ENCODE assay signal across 8 cellular contexts in the genomic region with DNA sequence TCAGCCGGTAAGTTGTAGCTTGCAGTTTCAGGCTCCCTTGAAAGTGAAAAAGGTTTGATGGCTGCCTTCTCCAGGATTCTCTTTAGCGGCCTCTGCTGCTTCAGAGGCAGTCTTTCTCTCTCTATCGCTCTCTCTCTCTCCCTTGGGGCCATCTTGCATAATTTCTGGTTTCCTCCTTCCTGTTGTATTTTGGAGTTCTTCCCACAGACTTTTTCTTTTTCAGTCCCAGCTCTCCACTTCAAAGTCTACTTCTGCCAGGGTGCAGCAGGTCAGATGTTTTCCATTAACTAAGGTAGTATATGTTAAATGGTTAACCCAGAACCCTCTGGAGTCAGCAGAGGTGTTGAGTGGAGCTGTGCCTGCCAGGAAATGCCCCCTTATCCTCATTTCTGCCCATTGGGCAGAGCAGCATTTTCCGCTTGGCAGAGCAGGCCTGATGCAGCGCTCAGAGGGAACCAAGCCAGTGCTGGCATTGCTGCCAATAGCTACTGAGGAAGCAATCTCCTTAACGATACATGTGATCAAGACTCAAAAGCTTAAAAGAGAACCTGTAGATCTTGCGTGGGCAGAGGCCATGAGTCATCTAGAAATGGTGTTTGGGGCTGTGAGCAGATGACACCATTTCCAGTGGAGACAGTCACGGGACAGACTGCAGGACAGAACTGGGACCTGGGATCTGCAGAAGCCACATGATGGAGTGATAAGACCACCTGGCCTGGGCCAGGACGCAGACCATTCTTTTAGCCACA. TPM values are rescaled to one million over a fixed set of nuclear protein-coding genes. Genes with fewer than 3 reads are reported as not detected.
DNase-seq lines count a peak whose midpoint lies in the region; ATAC-seq, FAIRE-seq and TF ChIP-seq lines count a peak whose summit lies in the region.

No MANE protein-coding gene starts in this region.

- no peak for TF ChIP-seq CTCF in activated CD8-positive, alpha-beta T cell treated with anti-CD3 and anti-CD28 coated beads for 36 hours (IDR thresholded peaks at IDR 0.05)
- TF ChIP-seq CTCF in H9 (conservative IDR thresholded peaks at IDR 0.05): peak; percentile 26; the same call in 1 of the 3 replicates
- peak in 2 of 3 experiments; percentile 15 to 33; a peak in 1 of 6 replicates for TF ChIP-seq CTCF in K562 (IDR thresholded peaks at IDR 0.05 in 2 of 3, conservative IDR thresholded peaks at IDR 0.05 in 1 of 3; ENCODE audit: insufficient read depth in 2 of 3, low read depth in 1 of 3, low read length in 3 of 3)

- no peak for TF ChIP-seq EP300 in K562 (IDR thresholded peaks at IDR 0.05; ENCODE audit: low read length)

- no peaks in the 10 kb centered on the region for H4K20me1 ChIP-seq in H9 (ENCODE audit: control insufficient read depth, insufficient read depth, insufficient read length)
- no peaks in the 10 kb centered on the region for H4K20me1 ChIP-seq in K562 (replicated peaks; ENCODE audit: control insufficient read depth, insufficient read depth, low read length)

- H2BK120ac ChIP-seq in H9 (ENCODE audit: low read depth, low read length, poor library complexity, severe bottlenecking): no peak overlapping the region

- H2AFZ ChIP-seq in H9 (ENCODE audit: low read length) (no peak overlapping the region), K562 (ENCODE audit: low read depth, low read length) (peak overlapping the region; percentile 38; the same call in 1 of the 2 replicates)

- H3K18ac ChIP-seq in H9 (ENCODE audit: insufficient read length, low read depth, low read length): no peak overlapping the region

- no peak overlapping the region for H2BK12ac ChIP-seq in H9 (ENCODE audit: insufficient read length, low read depth, low read length)

- H4K91ac ChIP-seq in H9 (ENCODE audit: insufficient read length, low read depth, low read length): no peak overlapping the region

- no peak overlapping the region for H4K5ac ChIP-seq in H9 (ENCODE audit: insufficient read length, low read depth, low read length)

- H3K9ac ChIP-seq in H9 (ENCODE audit: extremely low read depth, insufficient read length, low read length): no peak overlapping the region
- no peak overlapping the region for H3K9ac ChIP-seq in K562 (ENCODE audit: insufficient read depth in 1 of 2, low read depth in 2 of 2, low read length in 2 of 2)

- H3K4me1 ChIP-seq in H9 (ENCODE audit: insufficient read depth, low read length) (no peaks in the 10 kb centered on the region), K562 (replicated peaks in 1 of 2; ENCODE audit: control insufficient read depth in 2 of 2, insufficient read depth in 2 of 2, low read length in 2 of 2) (peaks cover 0 to 8% of the 10 kb centered on the region in 2 experiments; a peak in 4 of 5 replicates)

- no peaks in the 10 kb centered on the region for H3K36me3 Mint-ChIP-seq in activated CD8-positive, alpha-beta T cell treated with anti-CD3 and anti-CD28 coated beads for 36 hours (ENCODE audit: low read depth)
- H3K36me3 Mint-ChIP-seq in activated CD8-positive, alpha-beta T cell treated with anti-CD3 and anti-CD28 coated beads, Interleukin-2, amount 10 ng/mL, durations not matched to agents 7 days and 5 days (ENCODE audit: low read depth): no peaks in the 10 kb centered on the region
- no peaks in the 10 kb centered on the region for H3K36me3 Mint-ChIP-seq in H9 (ENCODE audit: insufficient read depth in 1 of 3, low read depth in 3 of 3)

- TF ChIP-seq RAD21 in K562 (CRISPR knock-in tag; conservative IDR thresholded peaks at IDR 0.05 in 1 of 2, IDR thresholded peaks at IDR 0.05 in 1 of 2): peak in 1 of 2 experiments; percentile 22; a peak in 1 of 4 replicates

- H3K27ac ChIP-seq in H9 (ENCODE audit: insufficient read length, low read depth, low read length): no peak overlapping the region
- H3K27ac ChIP-seq in K562 (ENCODE audit: extremely low read depth, low read depth, low read length): no peak overlapping the region

- no peaks in the 10 kb centered on the region for H3K27me3 ChIP-seq in H9 (ENCODE audit: insufficient read depth, low read length)
- H3K27me3 ChIP-seq in K562 (ENCODE audit: control insufficient read depth in 2 of 2, insufficient read depth in 2 of 2, low read length in 2 of 2): peaks cover 1 to 14% of the 10 kb centered on the region in 2 experiments; a peak in 3 of 5 replicates

- peaks cover 2% of the 10 kb centered on the region for H3K27me3 Mint-ChIP-seq in activated CD8-positive, alpha-beta T cell treated with anti-CD3 and anti-CD28 coated beads for 36 hours
- H3K27me3 Mint-ChIP-seq in activated CD8-positive, alpha-beta T cell treated with anti-CD3 and anti-CD28 coated beads, Interleukin-2, amount 10 ng/mL, durations not matched to agents 7 days and 5 days (ENCODE audit: low read depth): peaks cover 18% of the 10 kb centered on the region
- peaks cover 2% of the 10 kb centered on the region; the same call in 1 of the 2 replicates for H3K27me3 Mint-ChIP-seq in H9 (ENCODE audit: low read depth)

- no peak overlapping the region for H3K56ac ChIP-seq in H9 (ENCODE audit: insufficient read length, low read depth, low read length)

- no peaks in the 10 kb centered on the region for H3K9me3 ChIP-seq in H9 (ENCODE audit: control insufficient read depth, low read depth, low read length)
- no peaks in the 10 kb centered on the region for H3K9me3 ChIP-seq in K562 (replicated peaks; ENCODE audit: control insufficient read depth, insufficient read depth, low read depth, low read length)

- H2BK15ac ChIP-seq in H9 (ENCODE audit: low read depth, low read length): no peak overlapping the region

- H3K4me2 ChIP-seq in H9 (ENCODE audit: insufficient read depth, insufficient read length, low read length) (no peak overlapping the region), K562 (ENCODE audit: insufficient read depth, low read length) (no peak overlapping the region)

- CTCF ChIA-PET in activated CD8-positive, alpha-beta T cell treated with anti-CD3 and anti-CD28 coated beads for 36 hours (lab: Charles Lee): interaction anchor here (1.1 kb wide), 1 partner anchor 89 kb away, joined by 4 read pairs; no protein-coding TSS in a partner anchor
- CTCF ChIA-PET in activated CD8-positive, alpha-beta T cell treated with anti-CD3 and anti-CD28 coated beads, Interleukin-2, amount 10 ng/mL, durations not matched to agents 7 days and 5 days (lab: Charles Lee): interaction anchor here (0.6 to 1.1 kb wide), 3 partner anchors 12 to 144 kb away, joined by 3 to 4 read pairs (median 3); no protein-coding TSS in a partner anchor
- CTCF ChIA-PET in K562 (lab: Yijun Ruan, JAX; ENCODE audit: low intra/inter-chr PET ratio): no interaction called here

- no TSS peak for BruUV-seq in K562 (replicated peaks; lab: Mats Ljungman, UMichigan)

- H2AK5ac ChIP-seq in H9 (ENCODE audit: insufficient read length, low read length): no peak overlapping the region

- H3K9me3 Mint-ChIP-seq in activated CD8-positive, alpha-beta T cell treated with anti-CD3 and anti-CD28 coated beads for 36 hours: no peaks in the 10 kb centered on the region
- H3K9me3 Mint-ChIP-seq in activated CD8-positive, alpha-beta T cell treated with anti-CD3 and anti-CD28 coated beads, Interleukin-2, amount 10 ng/mL, durations not matched to agents 7 days and 5 days (ENCODE audit: insufficient read depth): no peaks in the 10 kb centered on the region
- no peaks in the 10 kb centered on the region for H3K9me3 Mint-ChIP-seq in H9

- POLR2A ChIA-PET in activated CD8-positive, alpha-beta T cell treated with anti-CD3 and anti-CD28 coated beads for 36 hours (lab: Charles Lee): no interaction called here
- POLR2A ChIA-PET in activated CD8-positive, alpha-beta T cell treated with anti-CD3 and anti-CD28 coated beads, Interleukin-2, amount 10 ng/mL, durations not matched to agents 7 days and 5 days (lab: Charles Lee): interaction anchor here (0.5 kb wide), 1 partner anchor 31 kb away, joined by 3 read pairs; no protein-coding TSS in a partner anchor
- POLR2A ChIA-PET in K562 (lab: Yijun Ruan, JAX): no interaction called here

- H3K27ac Mint-ChIP-seq in activated CD8-positive, alpha-beta T cell treated with anti-CD3 and anti-CD28 coated beads for 36 hours: no peak overlapping the region
- H3K27ac Mint-ChIP-seq in activated CD8-positive, alpha-beta T cell treated with anti-CD3 and anti-CD28 coated beads, Interleukin-2, amount 10 ng/mL, durations not matched to agents 7 days and 5 days: no peak overlapping the region
- no peak overlapping the region for H3K27ac Mint-ChIP-seq in H9

- H3T11ph ChIP-seq in H9 (ENCODE audit: low read length): no peak overlapping the region

- H4K8ac ChIP-seq in H9 (replicated peaks; ENCODE audit: insufficient read length, low read depth, low read length): no peak overlapping the region

- no peak overlapping the region for H3K4me3 ChIP-seq in K562

- peak; percentile 51 for ATAC-seq in activated CD8-positive, alpha-beta T cell treated with anti-CD3 and anti-CD28 coated beads for 36 hours
- no peak for ATAC-seq in activated CD8-positive, alpha-beta T cell treated with anti-CD3 and anti-CD28 coated beads, Interleukin-2, amount 10 ng/mL, durations not matched to agents 7 days and 5 days
- ATAC-seq in K562: peak; percentile 67

- no peaks in the 10 kb centered on the region for H3K9me1 ChIP-seq in K562 (ENCODE audit: control insufficient read depth, insufficient read depth, low read length)

- no peaks in the 10 kb centered on the region for H3K23me2 ChIP-seq in H9 (ENCODE audit: insufficient read length, low read depth, low read length, poor library complexity, severe bottlenecking)

- H3K36me3 ChIP-seq in K562 (ENCODE audit: control insufficient read depth, insufficient read depth, low read length): no peaks in the 10 kb centered on the region

- no peak overlapping the region for H3K14ac ChIP-seq in H9 (ENCODE audit: insufficient read depth, low read length)

- no peak for TF ChIP-seq POLR2A in K562 (conservative IDR thresholded peaks at IDR 0.05)

- no peak overlapping the region for H2BK20ac ChIP-seq in H9 (ENCODE audit: low read depth, low read length, poor library complexity, severe bottlenecking)

- H3K79me1 ChIP-seq in H9 (ENCODE audit: insufficient read depth, low read depth, low read length, poor library complexity, severe bottlenecking): no peaks in the 10 kb centered on the region

- peaks cover 6% of the 10 kb centered on the region for H3K4me1 Mint-ChIP-seq in activated CD8-positive, alpha-beta T cell treated with anti-CD3 and anti-CD28 coated beads for 36 hours (ENCODE audit: low read depth)
- H3K4me1 Mint-ChIP-seq in activated CD8-positive, alpha-beta T cell treated with anti-CD3 and anti-CD28 coated beads, Interleukin-2, amount 10 ng/mL, durations not matched to agents 7 days and 5 days (ENCODE audit: low read depth): peaks cover 4% of the 10 kb centered on the region
- peaks cover 18 to 30% of the 10 kb centered on the region in 2 experiments for H3K4me1 Mint-ChIP-seq in H9

- no peak for FAIRE-seq in K562 (lab: Jason Lieb, UNC)

- H3K4ac ChIP-seq in H9 (ENCODE audit: low read depth, low read length): no peak overlapping the region

- H3K4me3 Mint-ChIP-seq in activated CD8-positive, alpha-beta T cell treated with anti-CD3 and anti-CD28 coated beads for 36 hours: no peak overlapping the region
- H3K4me3 Mint-ChIP-seq in activated CD8-positive, alpha-beta T cell treated with anti-CD3 and anti-CD28 coated beads, Interleukin-2, amount 10 ng/mL, durations not matched to agents 7 days and 5 days: no peak overlapping the region
- no peak overlapping the region for H3K4me3 Mint-ChIP-seq in H9

- intact Hi-C loops in activated CD8-positive, alpha-beta T cell treated with anti-CD3 and anti-CD28 coated beads for 36 hours (cut with micrococcal nuclease): no loop called here
- intact Hi-C loops in K562 (cut with micrococcal nuclease): loop anchor here (5.0 kb wide), 1 partner anchor 70 kb away; no protein-coding TSS in a partner anchor

- H2BK5ac ChIP-seq in H9 (ENCODE audit: insufficient read length, low read length): no peak overlapping the region

- no peak overlapping the region for H3K23ac ChIP-seq in H9 (ENCODE audit: insufficient read length, low read depth, low read length)

- H3K79me2 ChIP-seq in H9 (ENCODE audit: insufficient read depth, low read length): no peaks in the 10 kb centered on the region
- no peaks in the 10 kb centered on the region for H3K79me2 ChIP-seq in K562 (ENCODE audit: control insufficient read depth, insufficient read depth, low read length)

- WGBS in H9 (ENCODE audit: extremely low coverage, insufficient read length, low lambda C conversion rate): no CpG with 5 or more reads among the region's 9 CpGs
- 24% methylated on average over 9 of the region's 9 CpGs for WGBS in K562 (ENCODE audit: insufficient coverage, low coverage, missing lambda C conversion rate)

- in situ Hi-C loops in K562 (cut with MboI): no loop called here

- peak; percentile 67 for DNase-seq in activated CD8-positive, alpha-beta T cell treated with anti-CD3 and anti-CD28 coated beads for 36 hours
- no peak for DNase-seq in activated CD8-positive, alpha-beta T cell treated with anti-CD3 and anti-CD28 coated beads, Interleukin-2, amount 10 ng/mL, durations not matched to agents 7 days and 5 days
- DNase-seq in H9 (no peak), NAMALWA (ENCODE audit: low spot score) (peak; percentile 54), K562 (ENCODE audit: extremely low read depth in 1 of 4, low spot score in 3 of 4) (peak; percentile 22 to 65 (median 30)), kidney glomerular epithelial cell (lab: John Stamatoyannopoulos, UW) (peak; percentile 98), 8988T (no peak)
- peak; percentile 38 for DNase-seq in stimulated activated CD4-positive, alpha-beta T cell treated with anti-CD3 and anti-CD28 coated beads, Interleukin-4, amount 100 ng/mL, for 1 hour

RNA-seq across cellular contexts. Expression of a gene that starts 20.8 kb away (rescaled TPM):
- 100 to 1,000 TPM; 142 to 143 TPM for total RNA-seq in activated CD8-positive, alpha-beta T cell treated with anti-CD3 and anti-CD28 coated beads for 36 hours
- total RNA-seq in activated CD8-positive, alpha-beta T cell treated with anti-CD3 and anti-CD28 coated beads, Interleukin-2, amount 10 ng/mL, durations not matched to agents 7 days and 5 days: 100 to 1,000 TPM; 192 TPM
- total RNA-seq in H9 (2021) (127 and 128 TPM in 2 replicates), K562 (2014; rRNA removed) (65.0 and 71.6 TPM in 2 replicates), K562 (2014; rRNA removed; fragmentation: Illumina TruSeq; extraction: Trizol) (195 and 198 TPM in 2 replicates), K562 (2015; rRNA removed; fragmentation: Illumina TruSeq; extraction: Trizol) (230 and 236 TPM in 2 replicates), K562 (2021) (52.4 and 55.8 TPM in 2 replicates)
- total RNA-seq in K562 (2011; cell fraction: chromatin; rRNA removed; ENCODE audit: low replicate concordance): 11.4 and 13.4 TPM in 2 replicates
- 17.2 and 21.8 TPM in 2 replicates for total RNA-seq in K562 (2011; cell fraction: nucleolus; rRNA removed)
- 17.8 and 26.2 TPM in 2 replicates for total RNA-seq in K562 (2011; cell fraction: nucleoplasm; rRNA removed)
- polyA plus RNA-seq in K562 (2011; rRNA removed) (134 and 135 TPM in 2 replicates), K562 (2014; fragmentation: Illumina TruSeq; extraction: Trizol) (159 and 194 TPM in 2 replicates), K562 (2014; fragmentation: Nextera tagmentation; extraction: Ambion mirVana) (100 to 1,000 TPM; 406 to 443 TPM), K562 (2014; rRNA removed) (186 and 194 TPM in 2 replicates)
- polyA plus RNA-seq in K562 (2011; cell fraction: cytosol; rRNA removed): 42.1 and 73.6 TPM in 2 replicates
- 21.9 and 37.3 TPM in 2 replicates for polyA plus RNA-seq in K562 (2011; cell fraction: nucleus; rRNA removed)
- polyA plus RNA-seq in K562 (2012): 85.6 and 165 TPM in 2 replicates
- polyA minus RNA-seq in K562 (2011; rRNA and poly(A)+ RNA removed): 36.8 and 42.2 TPM in 2 replicates
- 12.3 and 16.1 TPM in 2 replicates for polyA minus RNA-seq in K562 (2011; cell fraction: cytosol; rRNA and poly(A)+ RNA removed)
- polyA minus RNA-seq in K562 (2011; cell fraction: nucleus; rRNA and poly(A)+ RNA removed): 14.5 and 23.5 TPM in 2 replicates

RNA-seq across cellular contexts. Expression of a gene that starts 20.9 kb away (rescaled TPM):
- total RNA-seq in activated CD8-positive, alpha-beta T cell treated with anti-CD3 and anti-CD28 coated beads for 36 hours: 10 to 100 TPM in 1 of 2 experiments, 1 to 10 TPM in 1; 9.6 to 11.5 TPM
- total RNA-seq in activated CD8-positive, alpha-beta T cell treated with anti-CD3 and anti-CD28 coated beads, Interleukin-2, amount 10 ng/mL, durations not matched to agents 7 days and 5 days: 1 to 10 TPM; 5.8 to 6.6 TPM
- total RNA-seq in H9 (2021) (5.7 and 7.7 TPM in 2 replicates), K562 (2014; rRNA removed) (4.8 and 8.9 TPM in 2 replicates), K562 (2014; rRNA removed; fragmentation: Illumina TruSeq; extraction: Trizol) (12.0 and 15.6 TPM in 2 replicates), K562 (2015; rRNA removed; fragmentation: Illumina TruSeq; extraction: Trizol) (11.7 and 14.5 TPM in 2 replicates), K562 (2021) (8.6 and 8.7 TPM in 2 replicates)
- total RNA-seq in K562 (2011; cell fraction: chromatin; rRNA removed; ENCODE audit: low replicate concordance): 4.1 and 6.2 TPM in 2 replicates
- total RNA-seq in K562 (2011; cell fraction: nucleolus; rRNA removed): 2.3 and 3.3 TPM in 2 replicates
- 4.6 and 5.0 TPM in 2 replicates for total RNA-seq in K562 (2011; cell fraction: nucleoplasm; rRNA removed)
- polyA plus RNA-seq in K562 (2011; rRNA removed) (12.4 and 15.7 TPM in 2 replicates), K562 (2014; fragmentation: Illumina TruSeq; extraction: Trizol) (15.1 and 15.2 TPM in 2 replicates), K562 (2014; fragmentation: Nextera tagmentation; extraction: Ambion mirVana) (10 to 100 TPM; 26.1 to 26.2 TPM), K562 (2014; rRNA removed) (13.4 and 14.4 TPM in 2 replicates)
- polyA plus RNA-seq in K562 (2011; cell fraction: cytosol; rRNA removed): 3.1 and 5.8 TPM in 2 replicates
- 6.5 and 8.1 TPM in 2 replicates for polyA plus RNA-seq in K562 (2011; cell fraction: nucleus; rRNA removed)
- polyA plus RNA-seq in K562 (2012): 6.5 and 19.3 TPM in 2 replicates
- 4.4 and 6.0 TPM in 2 replicates for polyA minus RNA-seq in K562 (2011; rRNA and poly(A)+ RNA removed)
- polyA minus RNA-seq in K562 (2011; cell fraction: cytosol; rRNA and poly(A)+ RNA removed): 1.4 and 3.0 TPM in 2 replicates
- 3.0 and 4.1 TPM in 2 replicates for polyA minus RNA-seq in K562 (2011; cell fraction: nucleus; rRNA and poly(A)+ RNA removed)

RNA-seq across cellular contexts. Expression of a gene that starts 44.1 kb away (rescaled TPM):
- not detected for total RNA-seq in activated CD8-positive, alpha-beta T cell treated with anti-CD3 and anti-CD28 coated beads for 36 hours
- not detected for total RNA-seq in activated CD8-positive, alpha-beta T cell treated with anti-CD3 and anti-CD28 coated beads, Interleukin-2, amount 10 ng/mL, durations not matched to agents 7 days and 5 days
- total RNA-seq in H9 (2021) (4.2 and 4.8 TPM in 2 replicates), K562 (2014; rRNA removed) (0.14 and 0.16 TPM in 2 replicates), K562 (2014; rRNA removed; fragmentation: Illumina TruSeq; extraction: Trizol) (0.16 TPM in 1 of 2 replicates, not detected in the other), K562 (2015; rRNA removed; fragmentation: Illumina TruSeq; extraction: Trizol) (0.25 and 0.41 TPM in 2 replicates), K562 (2021) (0.44 and 0.49 TPM in 2 replicates)
- 0.46 TPM in 1 of 2 replicates, not detected in the other for total RNA-seq in K562 (2011; cell fraction: chromatin; rRNA removed; ENCODE audit: low replicate concordance)
- total RNA-seq in K562 (2011; cell fraction: nucleolus; rRNA removed): 0.39 and 0.50 TPM in 2 replicates
- total RNA-seq in K562 (2011; cell fraction: nucleoplasm; rRNA removed): 0.44 and 0.84 TPM in 2 replicates
- polyA plus RNA-seq in K562 (2011; rRNA removed) (0.11 and 0.38 TPM in 2 replicates), K562 (2014; fragmentation: Illumina TruSeq; extraction: Trizol) (0.35 and 0.61 TPM in 2 replicates), K562 (2014; fragmentation: Nextera tagmentation; extraction: Ambion mirVana) (under 1 TPM; 0.03 to 0.10 TPM), K562 (2014; rRNA removed) (0.26 and 0.64 TPM in 2 replicates)
- polyA plus RNA-seq in K562 (2011; cell fraction: cytosol; rRNA removed): 0.21 and 0.91 TPM in 2 replicates
- 0.11 and 0.26 TPM in 2 replicates for polyA plus RNA-seq in K562 (2011; cell fraction: nucleus; rRNA removed)
- 0.65 and 0.94 TPM in 2 replicates for polyA plus RNA-seq in K562 (2012)
- polyA minus RNA-seq in K562 (2011; rRNA and poly(A)+ RNA removed): 0.18 TPM in 1 of 2 replicates, not detected in the other
- polyA minus RNA-seq in K562 (2011; cell fraction: cytosol; rRNA and poly(A)+ RNA removed): not detected in 2 replicates
- 0.54 TPM in 1 of 2 replicates, not detected in the other for polyA minus RNA-seq in K562 (2011; cell fraction: nucleus; rRNA and poly(A)+ RNA removed)

Comparison
In these comparisons a context has a peak if more than half of its experiments do, and no peak if none do; other contexts are left out.
1. DNase-seq: peak in activated CD8-positive, alpha-beta T cell treated with anti-CD3 and anti-CD28 coated beads for 36 hours (single experiment), NAMALWA (single experiment), K562 (4 of 4), kidney glomerular epithelial cell (single experiment) and stimulated activated CD4-positive, alpha-beta T cell treated with anti-CD3 and anti-CD28 coated beads, Interleukin-4, amount 100 ng/mL, for 1 hour (single experiment); none in activated CD8-positive, alpha-beta T cell treated with anti-CD3 and anti-CD28 coated beads, Interleukin-2, amount 10 ng/mL, durations not matched to agents 7 days and 5 days (single experiment), H9 (single experiment) and 8988T (single experiment).